ENCODE assay signal across 23 cellular contexts in the genomic region with DNA sequence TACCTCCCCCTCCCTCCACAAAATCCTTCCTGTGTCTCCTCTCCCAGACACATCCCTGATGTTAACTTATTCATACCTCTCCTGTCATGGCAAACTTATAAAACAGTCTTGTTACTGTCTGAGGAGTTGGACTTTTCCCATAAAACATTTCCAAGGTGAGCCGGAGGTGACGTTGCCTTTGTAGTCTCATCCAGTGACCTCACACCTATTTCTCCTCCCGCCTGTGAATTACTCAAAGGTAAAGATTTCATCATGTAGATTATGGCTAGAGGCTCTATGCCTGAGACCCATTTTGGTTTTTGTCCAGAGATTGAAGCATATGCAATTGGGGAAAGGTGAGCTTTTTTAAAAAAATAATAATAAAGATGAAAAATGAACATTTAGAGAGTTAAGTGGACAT.
"Had no signal": no experiment of that assay in that cellular context is flagged by ENCODE, and none has a peak within 500 bp of the region (broad histone marks: within the 10 kb centered on the region; RNA-seq: fewer than 3 reads in every experiment).

No MANE protein-coding gene starts in this region.

- H3K36me3 ChIP-seq: heart right ventricle, lower lobe of right lung, spleen, vagina, WERI-Rb-1 had no signal

- H3K27ac ChIP-seq: dorsolateral prefrontal cortex, heart right ventricle, lower lobe of right lung, spleen, testis, vagina, WERI-Rb-1 had no signal

- DNase-seq: activated CD4-positive, alpha-beta T cell treated with anti-CD3 and anti-CD28 coated beads for 1 hour; activated CD8-positive, alpha-beta memory T cell treated with anti-CD3 and anti-CD28 coated beads, Interleukin-2, amount 50 U/mL, for 4 hours; activated T-cell treated with anti-CD3 and anti-CD28 coated beads, Interleukin-2, amount 50 U/mL, for 24 hours; aorta; central memory CD4-positive, alpha-beta T cell; dorsolateral prefrontal cortex; effector memory CD8-positive, alpha-beta T cell; heart right ventricle; islet precursor cell; lower lobe of right lung; naive thymus-derived CD8-positive, alpha-beta T cell; retina; spleen; stimulated activated CD4-positive, alpha-beta T cell treated with anti-CD3 and anti-CD28 coated beads, Interleukin-4, amount 100 ng/mL, for 1 hour; stimulated activated naive CD4-positive, alpha-beta T cell; testis; WERI-Rb-1 had no signal

- H3K4me1 ChIP-seq: testis had no signal

- FAIRE-seq: colon, endothelial cell of umbilical vein, TTC549 had no signal

- ATAC-seq: activated naive CD4-positive, alpha-beta T cell treated with anti-CD3 and anti-CD28 coated beads, Interleukin-2, amount 50 U/mL, for 72 hours; activated T-helper 17 cell treated with anti-CD3 and anti-CD28 coated beads, Interleukin-2, amount 50 U/mL, for 72 hours; effector memory CD8-positive, alpha-beta T cell; heart right ventricle; lower lobe of right lung; naive thymus-derived CD8-positive, alpha-beta T cell had no signal

- H3K27me3 ChIP-seq: dorsolateral prefrontal cortex, testis, vagina had no signal

- H3K4me3 ChIP-seq: dorsolateral prefrontal cortex, heart right ventricle, lower lobe of right lung, spleen, testis, vagina had no signal

- H3K9me3 ChIP-seq: heart right ventricle, lower lobe of right lung, spleen, testis, vagina had no signal
